In the genomic region with DNA sequence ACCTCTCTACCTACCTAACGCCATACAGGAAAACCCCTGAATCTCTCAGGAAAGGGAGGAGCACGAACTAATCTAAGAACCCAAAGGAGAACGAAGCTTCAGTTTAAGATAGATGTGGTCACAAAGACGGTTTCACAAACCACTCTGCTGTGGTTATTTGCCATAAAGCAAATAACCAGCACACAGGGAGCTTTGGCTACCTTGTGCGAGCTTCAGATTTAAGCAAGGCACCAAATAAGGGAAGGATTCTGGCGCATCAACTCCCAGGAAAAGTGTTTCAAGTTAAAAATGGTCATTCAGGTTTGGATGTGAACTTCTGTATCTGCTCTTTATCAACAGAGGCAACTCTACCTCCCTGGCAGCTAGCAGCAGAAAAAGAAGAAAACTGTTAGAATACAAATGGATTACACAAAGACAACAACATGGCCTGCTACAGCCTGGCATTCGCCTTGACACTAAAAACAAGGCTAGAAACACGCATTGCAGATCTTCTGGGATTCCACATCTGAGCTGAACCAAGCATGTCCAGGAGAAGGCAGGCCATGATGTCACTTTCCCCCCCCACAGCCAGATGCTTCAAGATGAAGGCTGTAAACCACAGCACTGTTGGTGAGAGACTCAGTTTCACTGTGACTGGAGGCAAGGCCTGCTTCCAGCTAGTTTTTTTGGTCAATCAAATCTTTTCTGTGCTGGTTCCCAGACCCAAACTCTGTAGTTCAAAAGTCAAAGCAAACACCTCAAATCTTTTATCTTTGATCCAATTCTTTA, we compare ENCODE assay signal across 8 cellular contexts. TPM values are rescaled to one million over a fixed set of nuclear protein-coding genes. Genes with fewer than 3 reads are reported as not detected.
A peak's percentile ranks its signal among the peaks of the same experiment; 100 is the strongest.
DNase-seq lines count a peak whose midpoint lies in the region; TF ChIP-seq lines count a peak whose summit lies in the region.
"Had no signal": no experiment of that assay in that cellular context is flagged by ENCODE, and none has a peak within 500 bp of the region (broad histone marks: within the 10 kb centered on the region; RNA-seq: fewer than 3 reads in every experiment).

No MANE protein-coding gene starts in this region.

- TF ChIP-seq CTCF in GM20000 (IDR thresholded peaks at IDR 0.05; ENCODE audit: extremely low read depth, missing control alignments): no peak
- no peak for TF ChIP-seq CTCF in Loucy (conservative IDR thresholded peaks at IDR 0.05; ENCODE audit: low read length)

- no peak overlapping the region for H2AFZ ChIP-seq in Loucy (ENCODE audit: low read length)

- DNase-seq in GM20000 (ENCODE audit: low spot score) (peak; percentile 72), NCI-H226 (no peak), medulla oblongata (ENCODE audit: extremely low spot score) (no peak), dermis blood vessel endothelial cell (no peak)
- peak; percentile 37 for DNase-seq in activated effector memory CD4-positive, alpha-beta T cell treated with Interleukin-2 at 50 U/mL for 16 hours

- H3K27me3 ChIP-seq in Loucy (ENCODE audit: insufficient read depth, low read length, poor library complexity, severe bottlenecking) (no peaks in the 10 kb centered on the region), rectal smooth muscle tissue (ENCODE audit: control insufficient read depth, insufficient read depth, low read length) (no peaks in the 10 kb centered on the region)
- H3K27me3 ChIP-seq: SJSA1 had no signal

- peaks cover 82% of the 10 kb centered on the region for H3K79me2 ChIP-seq in Loucy (ENCODE audit: insufficient read depth, low read length)

- H3K4me3 ChIP-seq in Loucy (ENCODE audit: low read length, poor library complexity, severe bottlenecking) (peak overlapping the region; percentile 69), rectal smooth muscle tissue (ENCODE audit: low read length) (no peak overlapping the region)
- H3K4me3 ChIP-seq: SJSA1 had no signal

- H3K4me1 ChIP-seq in Loucy (ENCODE audit: insufficient read depth, low read length, poor library complexity, severe bottlenecking): peaks cover 71% of the 10 kb centered on the region
- peaks cover 33% of the 10 kb centered on the region for H3K4me1 ChIP-seq in rectal smooth muscle tissue (ENCODE audit: control insufficient read depth, insufficient read depth, low read length)

- peak overlapping the region; percentile 80 for H3K27ac ChIP-seq in rectal smooth muscle tissue (ENCODE audit: low read depth, low read length)
- H3K27ac ChIP-seq: SJSA1 had no signal

- H3F3A ChIP-seq in Loucy (ENCODE audit: low read depth): peaks cover 15% of the 10 kb centered on the region

- H3K36me3 ChIP-seq in Loucy (ENCODE audit: insufficient read depth, low read length) (peaks cover 5% of the 10 kb centered on the region; the same call in 1 of the 2 replicates), rectal smooth muscle tissue (ENCODE audit: control insufficient read depth, insufficient read depth, low read length) (no peaks in the 10 kb centered on the region)

- H3K9me3 ChIP-seq in Loucy (ENCODE audit: insufficient read depth, low read depth, low read length): no peaks in the 10 kb centered on the region
- H3K9me3 ChIP-seq: SJSA1 had no signal

- H3K9ac ChIP-seq in Loucy (ENCODE audit: low read depth, low read length, poor library complexity, severe bottlenecking) (peak overlapping the region; percentile 70), rectal smooth muscle tissue (ENCODE audit: low read length) (no peak overlapping the region)

- H3K9me2 ChIP-seq in Loucy (replicated peaks; ENCODE audit: low read depth, low read length): no peaks in the 10 kb centered on the region

- H3K4me2 ChIP-seq in Loucy (ENCODE audit: low read depth, low read length, poor library complexity, severe bottlenecking): peak overlapping the region; percentile 86

- no peaks in the 10 kb centered on the region for H4K20me1 ChIP-seq in Loucy (ENCODE audit: insufficient read depth, low read length, poor library complexity, severe bottlenecking)

RNA-seq across cellular contexts. Expression of a gene that starts 43.6 kb away (rescaled TPM):
- total RNA-seq in dermis blood vessel endothelial cell: 29.3 and 65.6 TPM in 2 replicates

RNA-seq across cellular contexts. Expression of a gene that starts 43.8 kb away (rescaled TPM):
- 12.2 and 13.6 TPM in 2 replicates for total RNA-seq in dermis blood vessel endothelial cell

Comparison
In these comparisons a context has a peak if more than half of its experiments do, and no peak if none do; other contexts are left out.
1. DNase-seq: peak in GM20000 (single experiment) and activated effector memory CD4-positive, alpha-beta T cell treated with Interleukin-2 at 50 U/mL for 16 hours (single experiment); none in NCI-H226 (single experiment), medulla oblongata (single experiment) and dermis blood vessel endothelial cell (single experiment).